ENCODE assay signal across 8 cellular contexts in genomic region chr3:126357299-126358037, GRCh38. TPM values are rescaled to one million over a fixed set of nuclear protein-coding genes. Genes with fewer than 3 reads are reported as not detected.
DNase-seq lines count a peak whose midpoint lies in the region; TF ChIP-seq lines count a peak whose summit lies in the region.

TSS of gene KLF15 (minus strand) at chr3:126357408. CDS start at chr3:126352922, 4,486 bp downstream.

- no peaks in the 10 kb centered on the region for H3K79me2 ChIP-seq in trophoblast cell (ENCODE audit: control insufficient read depth, insufficient read depth, low read length, poor library complexity)

- H2AK5ac ChIP-seq in trophoblast cell (ENCODE audit: low read length) = no peak within 1 kb of the TSS

- H2BK5ac ChIP-seq in trophoblast cell (ENCODE audit: low read depth, low read length, poor library complexity) = no peak within 1 kb of the TSS

- DNase-seq in Daoy (ENCODE audit: low read depth) (peak; percentile 90), H4 (ENCODE audit: low spot score) (peak; percentile 74), LoVo (ENCODE audit: low spot score) (peak; percentile 87), T follicular helper cell (ENCODE audit: low read depth) (peak; percentile 64), adipocyte (ENCODE audit: low read depth) (peak; percentile 96), cardiac septum (ENCODE audit: low spot score) (peak; percentile 93), trophoblast cell (peak; percentile 86 to 94), thyroid gland (peak; percentile 88 to 90)

- peak within 1 kb of the TSS; percentile 86 for H2AFZ ChIP-seq in trophoblast cell (ENCODE audit: insufficient read depth, low read length, poor library complexity)

- no peak within 1 kb of the TSS for H3K23ac ChIP-seq in trophoblast cell (ENCODE audit: low read length)

- no peak for TF ChIP-seq CTCF in thyroid gland (IDR thresholded peaks at IDR 0.05)

- intact Hi-C loops in cardiac septum (cut with DNase I) = loop anchor here (2.0 to 5.0 kb wide), 2 partner anchors 31 to 70 kb away; no protein-coding TSS in a partner anchor
- intact Hi-C loops in thyroid gland (cut with DNase I) = loop anchor here (5.0 kb wide), 1 partner anchor 90 kb away; no protein-coding TSS in a partner anchor

- peak within 1 kb of the TSS; percentile 14 for H3K18ac ChIP-seq in trophoblast cell (ENCODE audit: low read length)

- no peak within 1 kb of the TSS for H2BK120ac ChIP-seq in trophoblast cell (ENCODE audit: insufficient read depth, low read length, poor library complexity)

- peak within 1 kb of the TSS; percentile 92 for H3K4me3 ChIP-seq in adipocyte (ENCODE audit: low read length)
- H3K4me3 ChIP-seq in trophoblast cell (ENCODE audit: low read depth, low read length) = peak within 1 kb of the TSS; percentile 76
- peak within 1 kb of the TSS; percentile 51 to 84 (median 70) for H3K4me3 ChIP-seq in thyroid gland (replicated peaks in 1 of 3)

- no CpG with 5 or more reads among the region's 86 CpGs for WGBS in trophoblast cell (ENCODE audit: extremely low coverage, insufficient coverage, insufficient read length)
- 0% methylated on average over 1 to 10 of the region's 86 CpGs for WGBS in thyroid gland, 2 donors

- TF ChIP-seq POLR2A in thyroid gland (IDR thresholded peaks at IDR 0.05) = peak; percentile 63 to 90

- no peak within 1 kb of the TSS for H4K12ac ChIP-seq in trophoblast cell (ENCODE audit: low read depth, low read length)

- no peak within 1 kb of the TSS for H3K4ac ChIP-seq in trophoblast cell (ENCODE audit: low read depth, low read length)

- peak within 1 kb of the TSS; percentile 21 for H4K91ac ChIP-seq in trophoblast cell (ENCODE audit: low read depth, low read length)

- H3K9me3 ChIP-seq in adipocyte (ENCODE audit: control insufficient read depth, low read length) (peaks cover 13% of the 10 kb centered on the region), trophoblast cell (ENCODE audit: insufficient read depth, low read depth, low read length) (peaks cover 4% of the 10 kb centered on the region), thyroid gland (no peaks in the 10 kb centered on the region)

- H3K4me1 ChIP-seq in adipocyte (ENCODE audit: control insufficient read depth, insufficient read depth, low read length) = peaks cover 48% of the 10 kb centered on the region
- peaks cover 7 to 8% of the 10 kb centered on the region in 2 experiments for H3K4me1 ChIP-seq in trophoblast cell (ENCODE audit: control insufficient read depth in 1 of 2, insufficient read depth in 2 of 2, low read length in 2 of 2)
- H3K4me1 ChIP-seq in thyroid gland = peaks cover 11 to 24% of the 10 kb centered on the region in 2 donors

- no peak within 1 kb of the TSS for H2BK12ac ChIP-seq in trophoblast cell (ENCODE audit: low read length)

- H4K8ac ChIP-seq in trophoblast cell (ENCODE audit: low read depth, low read length) = no peak within 1 kb of the TSS

- H3K4me2 ChIP-seq in trophoblast cell (ENCODE audit: low read length) = peak within 1 kb of the TSS; percentile 93

- H3K79me1 ChIP-seq in trophoblast cell (ENCODE audit: low read length) = no peaks in the 10 kb centered on the region

- peak within 1 kb of the TSS; percentile 43 for H3K14ac ChIP-seq in trophoblast cell (ENCODE audit: low read length)

- H3K27ac ChIP-seq in trophoblast cell (ENCODE audit: low read depth, low read length) = no peak within 1 kb of the TSS
- peak within 1 kb of the TSS; percentile 80 to 95 (median 84) for H3K27ac ChIP-seq in thyroid gland

- H3K9ac ChIP-seq in adipocyte (ENCODE audit: low read length) (peak within 1 kb of the TSS; percentile 96), trophoblast cell (ENCODE audit: low read length) (no peak within 1 kb of the TSS)

- H3K27me3 ChIP-seq in adipocyte (replicated peaks; ENCODE audit: control insufficient read depth, insufficient read depth, low read length) = peaks cover 34% of the 10 kb centered on the region
- peaks cover 10% of the 10 kb centered on the region for H3K27me3 ChIP-seq in trophoblast cell (ENCODE audit: insufficient read depth, low read length)
- H3K27me3 ChIP-seq in thyroid gland = no peaks in the 10 kb centered on the region

- H3K36me3 ChIP-seq in adipocyte (ENCODE audit: control insufficient read depth, insufficient read depth, low read length, severe bottlenecking) (peaks cover 3% of the 10 kb centered on the region), trophoblast cell (ENCODE audit: control insufficient read depth in 1 of 2, insufficient read depth in 2 of 2, low read length in 2 of 2) (no peaks in the 10 kb centered on the region), thyroid gland (peaks cover 0 to 1% of the 10 kb centered on the region in 2 donors)

RNA-seq across cellular contexts. Expression of gene KLF15, which starts in this region (rescaled TPM):
- total RNA-seq in Daoy (2014; rRNA removed; shearing (Covaris generic)) = 0.06 and 1.5 TPM in 2 replicates
- 1.1 and 1.6 TPM in 2 replicates for total RNA-seq in H4 (2014; rRNA removed; shearing (Covaris generic))
- total RNA-seq in cardiac septum (11.5 TPM), thyroid gland (10 to 100 TPM; 20.6 to 49.2 (median 27.5) TPM)
- 1.4 and 1.8 TPM in 2 replicates for polyA plus RNA-seq in trophoblast cell (2013)
